Comparison of ENCODE assay signal across 1 cellular context in the genomic region with DNA sequence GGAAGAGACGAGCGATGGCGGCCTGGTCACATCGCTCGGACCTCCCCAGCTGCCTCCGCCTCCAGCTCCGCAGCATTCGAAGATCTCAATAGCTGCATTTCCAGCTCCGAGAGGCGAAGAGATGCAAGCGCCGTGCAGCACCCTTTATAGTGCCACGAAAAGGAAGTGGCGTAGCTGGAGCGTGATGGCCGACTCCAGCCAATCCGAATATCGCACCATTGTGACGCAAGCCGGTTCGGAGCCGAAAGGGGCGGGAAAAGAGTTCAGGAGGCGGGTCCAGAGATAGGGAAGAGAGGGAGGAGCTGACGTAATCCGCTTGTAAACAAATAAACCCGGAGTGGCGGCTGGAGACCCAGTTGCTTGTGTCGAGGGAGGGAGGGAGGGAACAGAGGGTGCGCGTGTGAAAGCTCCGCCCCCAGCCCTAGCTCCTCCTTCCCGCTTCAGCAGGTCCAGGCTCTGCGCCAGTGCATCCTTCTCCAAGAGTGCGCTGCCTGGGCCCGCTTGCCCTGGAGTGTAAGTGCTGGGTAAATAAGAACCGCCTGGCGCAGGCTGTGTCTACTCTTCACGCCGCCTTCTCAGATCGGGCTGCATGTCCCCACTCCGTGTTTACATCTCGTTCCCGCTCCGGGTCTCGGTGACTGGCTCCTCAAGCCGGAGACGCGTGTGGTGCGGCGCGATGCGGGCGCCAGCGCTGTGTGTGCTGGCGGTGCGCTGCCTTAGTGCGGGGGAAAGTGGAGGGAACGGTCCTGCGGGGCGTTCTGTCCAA.
TF ChIP-seq lines count a peak whose summit lies in the region.

A gene with protein sequence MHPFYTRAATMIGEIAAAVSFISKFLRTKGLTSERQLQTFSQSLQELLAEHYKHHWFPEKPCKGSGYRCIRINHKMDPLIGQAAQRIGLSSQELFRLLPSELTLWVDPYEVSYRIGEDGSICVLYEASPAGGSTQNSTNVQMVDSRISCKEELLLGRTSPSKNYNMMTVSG (minus strand): TSS at position 116 of the 766 bp plus-strand sequence. CDS start 311 bp downstream, outside the sequence.

TF ChIP-seq in HepG2, 621 proteins besides CTCF, POLR2A, EP300 and RAD21 (continued from another document and continues in another):
- TF ChIP-seq, protein P1, sequence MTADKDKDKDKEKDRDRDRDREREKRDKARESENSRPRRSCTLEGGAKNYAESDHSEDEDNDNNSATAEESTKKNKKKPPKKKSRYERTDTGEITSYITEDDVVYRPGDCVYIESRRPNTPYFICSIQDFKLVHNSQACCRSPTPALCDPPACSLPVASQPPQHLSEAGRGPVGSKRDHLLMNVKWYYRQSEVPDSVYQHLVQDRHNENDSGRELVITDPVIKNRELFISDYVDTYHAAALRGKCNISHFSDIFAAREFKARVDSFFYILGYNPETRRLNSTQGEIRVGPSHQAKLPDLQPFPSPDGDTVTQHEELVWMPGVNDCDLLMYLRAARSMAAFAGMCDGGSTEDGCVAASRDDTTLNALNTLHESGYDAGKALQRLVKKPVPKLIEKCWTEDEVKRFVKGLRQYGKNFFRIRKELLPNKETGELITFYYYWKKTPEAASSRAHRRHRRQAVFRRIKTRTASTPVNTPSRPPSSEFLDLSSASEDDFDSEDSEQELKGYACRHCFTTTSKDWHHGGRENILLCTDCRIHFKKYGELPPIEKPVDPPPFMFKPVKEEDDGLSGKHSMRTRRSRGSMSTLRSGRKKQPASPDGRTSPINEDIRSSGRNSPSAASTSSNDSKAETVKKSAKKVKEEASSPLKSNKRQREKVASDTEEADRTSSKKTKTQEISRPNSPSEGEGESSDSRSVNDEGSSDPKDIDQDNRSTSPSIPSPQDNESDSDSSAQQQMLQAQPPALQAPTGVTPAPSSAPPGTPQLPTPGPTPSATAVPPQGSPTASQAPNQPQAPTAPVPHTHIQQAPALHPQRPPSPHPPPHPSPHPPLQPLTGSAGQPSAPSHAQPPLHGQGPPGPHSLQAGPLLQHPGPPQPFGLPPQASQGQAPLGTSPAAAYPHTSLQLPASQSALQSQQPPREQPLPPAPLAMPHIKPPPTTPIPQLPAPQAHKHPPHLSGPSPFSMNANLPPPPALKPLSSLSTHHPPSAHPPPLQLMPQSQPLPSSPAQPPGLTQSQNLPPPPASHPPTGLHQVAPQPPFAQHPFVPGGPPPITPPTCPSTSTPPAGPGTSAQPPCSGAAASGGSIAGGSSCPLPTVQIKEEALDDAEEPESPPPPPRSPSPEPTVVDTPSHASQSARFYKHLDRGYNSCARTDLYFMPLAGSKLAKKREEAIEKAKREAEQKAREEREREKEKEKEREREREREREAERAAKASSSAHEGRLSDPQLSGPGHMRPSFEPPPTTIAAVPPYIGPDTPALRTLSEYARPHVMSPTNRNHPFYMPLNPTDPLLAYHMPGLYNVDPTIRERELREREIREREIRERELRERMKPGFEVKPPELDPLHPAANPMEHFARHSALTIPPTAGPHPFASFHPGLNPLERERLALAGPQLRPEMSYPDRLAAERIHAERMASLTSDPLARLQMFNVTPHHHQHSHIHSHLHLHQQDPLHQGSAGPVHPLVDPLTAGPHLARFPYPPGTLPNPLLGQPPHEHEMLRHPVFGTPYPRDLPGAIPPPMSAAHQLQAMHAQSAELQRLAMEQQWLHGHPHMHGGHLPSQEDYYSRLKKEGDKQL (CRISPR knock-in tag; IDR thresholded peaks at IDR 0.05; ENCODE audit: low read depth): 0 out of 2 replicates have a peak, but pooled peaks have one; percentile 10
- TF ChIP-seq KLF13 (CRISPR knock-in tag; IDR thresholded peaks at IDR 0.05) (0 out of 2 replicates have a peak, but pooled peaks have one; percentile 66), POGZ (CRISPR knock-in tag; IDR thresholded peaks at IDR 0.05) (peak; percentile 99), PAF1 (CRISPR knock-in tag; IDR thresholded peaks at IDR 0.05) (no peak), ATAD3A (CRISPR knock-in tag; IDR thresholded peaks at IDR 0.05) (no peak), RFX3 (CRISPR knock-in tag; IDR thresholded peaks at IDR 0.05) (no peak), ZNF816 (CRISPR knock-in tag; IDR thresholded peaks at IDR 0.05; ENCODE audit: borderline replicate concordance) (peak; percentile 61; the same call in 1 of the 2 replicates), ATM (IDR thresholded peaks at IDR 0.05; ENCODE audit: borderline replicate concordance) (no peak), SMARCE1 (IDR thresholded peaks at IDR 0.05; ENCODE audit: borderline replicate concordance) (no peak), ZNF558 (CRISPR knock-in tag; IDR thresholded peaks at IDR 0.05; ENCODE audit: borderline replicate concordance) (no peak; the same call in 1 of the 2 replicates), NFYC (CRISPR knock-in tag; IDR thresholded peaks at IDR 0.05) (peak; percentile 87), ZNF12 (CRISPR knock-in tag; IDR thresholded peaks at IDR 0.05) (no peak), TOE1 (CRISPR knock-in tag; IDR thresholded peaks at IDR 0.05) (no peak), U2AF2 (IDR thresholded peaks at IDR 0.05; ENCODE audit: low read depth, low read length) (no peak), ZNF670 (CRISPR knock-in tag; IDR thresholded peaks at IDR 0.05; ENCODE audit: borderline replicate concordance) (no peak; the same call in 1 of the 2 replicates), SOX5 (CRISPR knock-in tag; IDR thresholded peaks at IDR 0.05; ENCODE audit: borderline replicate concordance) (peak; percentile 60), IKZF4 (CRISPR knock-in tag; IDR thresholded peaks at IDR 0.05; ENCODE audit: borderline replicate concordance, low read depth, not compliant biosample characterization) (no peak)
- TF ChIP-seq, protein P2, sequence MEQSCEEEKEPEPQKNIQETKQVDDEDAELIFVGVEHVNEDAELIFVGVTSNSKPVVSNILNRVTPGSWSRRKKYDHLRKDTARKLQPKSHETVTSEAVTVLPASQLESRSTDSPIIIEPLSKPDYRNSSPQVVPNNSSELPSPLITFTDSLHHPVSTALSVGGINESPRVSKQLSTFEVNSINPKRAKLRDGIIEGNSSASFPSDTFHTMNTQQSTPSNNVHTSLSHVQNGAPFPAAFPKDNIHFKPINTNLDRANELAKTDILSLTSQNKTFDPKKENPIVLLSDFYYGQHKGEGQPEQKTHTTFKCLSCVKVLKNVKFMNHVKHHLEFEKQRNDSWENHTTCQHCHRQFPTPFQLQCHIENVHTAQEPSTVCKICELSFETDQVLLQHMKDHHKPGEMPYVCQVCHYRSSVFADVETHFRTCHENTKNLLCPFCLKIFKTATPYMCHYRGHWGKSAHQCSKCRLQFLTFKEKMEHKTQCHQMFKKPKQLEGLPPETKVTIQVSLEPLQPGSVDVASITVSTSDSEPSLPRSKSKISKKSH (CRISPR knock-in tag; IDR thresholded peaks at IDR 0.05; ENCODE audit: borderline replicate concordance): no peak
- TF ChIP-seq, protein P3, sequence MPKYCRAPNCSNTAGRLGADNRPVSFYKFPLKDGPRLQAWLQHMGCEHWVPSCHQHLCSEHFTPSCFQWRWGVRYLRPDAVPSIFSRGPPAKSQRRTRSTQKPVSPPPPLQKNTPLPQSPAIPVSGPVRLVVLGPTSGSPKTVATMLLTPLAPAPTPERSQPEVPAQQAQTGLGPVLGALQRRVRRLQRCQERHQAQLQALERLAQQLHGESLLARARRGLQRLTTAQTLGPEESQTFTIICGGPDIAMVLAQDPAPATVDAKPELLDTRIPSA (CRISPR knock-in tag; IDR thresholded peaks at IDR 0.05; ENCODE audit: borderline replicate concordance): no peak; the same call in 1 of the 2 replicates
- TF ChIP-seq, protein P4, sequence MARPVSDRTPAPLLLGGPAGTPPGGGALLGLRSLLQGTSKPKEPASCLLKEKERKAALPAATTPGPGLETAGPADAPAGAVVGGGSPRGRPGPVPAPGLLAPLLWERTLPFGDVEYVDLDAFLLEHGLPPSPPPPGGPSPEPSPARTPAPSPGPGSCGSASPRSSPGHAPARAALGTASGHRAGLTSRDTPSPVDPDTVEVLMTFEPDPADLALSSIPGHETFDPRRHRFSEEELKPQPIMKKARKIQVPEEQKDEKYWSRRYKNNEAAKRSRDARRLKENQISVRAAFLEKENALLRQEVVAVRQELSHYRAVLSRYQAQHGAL (CRISPR knock-in tag; IDR thresholded peaks at IDR 0.05; ENCODE audit: not compliant biosample characterization): peak; percentile 55
- TF ChIP-seq, protein P5, sequence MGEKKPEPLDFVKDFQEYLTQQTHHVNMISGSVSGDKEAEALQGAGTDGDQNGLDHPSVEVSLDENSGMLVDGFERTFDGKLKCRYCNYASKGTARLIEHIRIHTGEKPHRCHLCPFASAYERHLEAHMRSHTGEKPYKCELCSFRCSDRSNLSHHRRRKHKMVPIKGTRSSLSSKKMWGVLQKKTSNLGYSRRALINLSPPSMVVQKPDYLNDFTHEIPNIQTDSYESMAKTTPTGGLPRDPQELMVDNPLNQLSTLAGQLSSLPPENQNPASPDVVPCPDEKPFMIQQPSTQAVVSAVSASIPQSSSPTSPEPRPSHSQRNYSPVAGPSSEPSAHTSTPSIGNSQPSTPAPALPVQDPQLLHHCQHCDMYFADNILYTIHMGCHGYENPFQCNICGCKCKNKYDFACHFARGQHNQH (CRISPR knock-in tag; IDR thresholded peaks at IDR 0.05): peak; percentile 43
- TF ChIP-seq, protein P6, sequence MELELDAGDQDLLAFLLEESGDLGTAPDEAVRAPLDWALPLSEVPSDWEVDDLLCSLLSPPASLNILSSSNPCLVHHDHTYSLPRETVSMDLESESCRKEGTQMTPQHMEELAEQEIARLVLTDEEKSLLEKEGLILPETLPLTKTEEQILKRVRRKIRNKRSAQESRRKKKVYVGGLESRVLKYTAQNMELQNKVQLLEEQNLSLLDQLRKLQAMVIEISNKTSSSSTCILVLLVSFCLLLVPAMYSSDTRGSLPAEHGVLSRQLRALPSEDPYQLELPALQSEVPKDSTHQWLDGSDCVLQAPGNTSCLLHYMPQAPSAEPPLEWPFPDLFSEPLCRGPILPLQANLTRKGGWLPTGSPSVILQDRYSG (CRISPR knock-in tag; IDR thresholded peaks at IDR 0.05): no peak
- TF ChIP-seq, protein P7, sequence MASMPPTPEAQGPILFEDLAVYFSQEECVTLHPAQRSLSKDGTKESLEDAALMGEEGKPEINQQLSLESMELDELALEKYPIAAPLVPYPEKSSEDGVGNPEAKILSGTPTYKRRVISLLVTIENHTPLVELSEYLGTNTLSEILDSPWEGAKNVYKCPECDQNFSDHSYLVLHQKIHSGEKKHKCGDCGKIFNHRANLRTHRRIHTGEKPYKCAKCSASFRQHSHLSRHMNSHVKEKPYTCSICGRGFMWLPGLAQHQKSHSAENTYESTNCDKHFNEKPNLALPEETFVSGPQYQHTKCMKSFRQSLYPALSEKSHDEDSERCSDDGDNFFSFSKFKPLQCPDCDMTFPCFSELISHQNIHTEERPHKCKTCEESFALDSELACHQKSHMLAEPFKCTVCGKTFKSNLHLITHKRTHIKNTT (CRISPR knock-in tag; IDR thresholded peaks at IDR 0.05): no peak
- TF ChIP-seq, protein P8, sequence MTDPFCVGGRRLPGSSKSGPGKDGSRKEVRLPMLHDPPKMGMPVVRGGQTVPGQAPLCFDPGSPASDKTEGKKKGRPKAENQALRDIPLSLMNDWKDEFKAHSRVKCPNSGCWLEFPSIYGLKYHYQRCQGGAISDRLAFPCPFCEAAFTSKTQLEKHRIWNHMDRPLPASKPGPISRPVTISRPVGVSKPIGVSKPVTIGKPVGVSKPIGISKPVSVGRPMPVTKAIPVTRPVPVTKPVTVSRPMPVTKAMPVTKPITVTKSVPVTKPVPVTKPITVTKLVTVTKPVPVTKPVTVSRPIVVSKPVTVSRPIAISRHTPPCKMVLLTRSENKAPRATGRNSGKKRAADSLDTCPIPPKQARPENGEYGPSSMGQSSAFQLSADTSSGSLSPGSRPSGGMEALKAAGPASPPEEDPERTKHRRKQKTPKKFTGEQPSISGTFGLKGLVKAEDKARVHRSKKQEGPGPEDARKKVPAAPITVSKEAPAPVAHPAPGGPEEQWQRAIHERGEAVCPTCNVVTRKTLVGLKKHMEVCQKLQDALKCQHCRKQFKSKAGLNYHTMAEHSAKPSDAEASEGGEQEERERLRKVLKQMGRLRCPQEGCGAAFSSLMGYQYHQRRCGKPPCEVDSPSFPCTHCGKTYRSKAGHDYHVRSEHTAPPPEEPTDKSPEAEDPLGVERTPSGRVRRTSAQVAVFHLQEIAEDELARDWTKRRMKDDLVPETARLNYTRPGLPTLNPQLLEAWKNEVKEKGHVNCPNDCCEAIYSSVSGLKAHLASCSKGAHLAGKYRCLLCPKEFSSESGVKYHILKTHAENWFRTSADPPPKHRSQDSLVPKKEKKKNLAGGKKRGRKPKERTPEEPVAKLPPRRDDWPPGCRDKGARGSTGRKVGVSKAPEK (CRISPR knock-in tag; IDR thresholded peaks at IDR 0.05; ENCODE audit: borderline replicate concordance): no peak; the same call in 1 of the 2 replicates
